Comparison of ENCODE assay signal across 13 cellular contexts in genomic region chr1:93695411-93696005, GRCh38. TPM values are rescaled to one million over a fixed set of nuclear protein-coding genes. Genes with fewer than 3 reads are reported as not detected.
DNase-seq lines count a peak whose midpoint lies in the region; ATAC-seq, FAIRE-seq and TF ChIP-seq lines count a peak whose summit lies in the region.
"Had no signal": no experiment of that assay in that cellular context is flagged by ENCODE, and none has a peak within 500 bp of the region (broad histone marks: within the 10 kb centered on the region; RNA-seq: fewer than 3 reads in every experiment).

No MANE protein-coding gene starts in this region.

- H3K27ac Mint-ChIP-seq in neural progenitor cell, result no peak overlapping the region

- H3K36me3 ChIP-seq in bronchial epithelial cell (ENCODE audit: control insufficient read depth, insufficient read depth, low read length) (no peaks in the 10 kb centered on the region), neural progenitor cell (no peaks in the 10 kb centered on the region)

- H3K79me2 ChIP-seq in neural progenitor cell (ENCODE audit: low read depth), result no peaks in the 10 kb centered on the region

- POLR2A ChIA-PET in GM10248 (lab: Yijun Ruan, JAX), result no interaction called here

- DNase-seq in GM10248 (ENCODE audit: extremely low spot score) (peak; percentile 43), bronchial epithelial cell (ENCODE audit: low read depth) (no peak), NCI-H146 treated with DMSO at 0.1 percent for 48 hours (lab: John Stamatoyannopoulos, UW; ENCODE audit: unreplicated experiment) (no peak), neural progenitor cell (ENCODE audit: low spot score) (no peak), NCI-H526 (lab: John Stamatoyannopoulos, UW) (no peak), DMS53 treated with DMSO at 0.1 percent for 48 hours (lab: John Stamatoyannopoulos, UW; ENCODE audit: unreplicated experiment) (no peak)
- DNase-seq: central memory CD4-positive, alpha-beta T cell; psoas muscle; T-helper 9 cell had no signal

- no peak overlapping the region for H3K4me2 ChIP-seq in neural progenitor cell

- peaks cover 9% of the 10 kb centered on the region for H3K27me3 Mint-ChIP-seq in neural progenitor cell (ENCODE audit: insufficient read depth, low read depth)

- peaks cover 34% of the 10 kb centered on the region for H3K4me1 Mint-ChIP-seq in neural progenitor cell

- no peak overlapping the region for H2AFZ ChIP-seq in neural progenitor cell (replicated peaks)

- H3K4me3 ChIP-seq in bronchial epithelial cell (ENCODE audit: low read depth, low read length), result no peak overlapping the region
- H3K4me3 ChIP-seq in neural progenitor cell, result no peak overlapping the region
- H3K4me3 ChIP-seq: K562, psoas muscle had no signal

- FAIRE-seq in bronchial epithelial cell (lab: Jason Lieb, UNC), result peak; percentile 23
- FAIRE-seq: K562 had no signal

- peaks cover 11% of the 10 kb centered on the region for H3K4me1 ChIP-seq in neural progenitor cell
- H3K4me1 ChIP-seq: psoas muscle had no signal

- no peak for TF ChIP-seq CTCF in GM10248 (IDR thresholded peaks at IDR 0.05; ENCODE audit: control extremely low read depth, extremely low read depth, low read depth, missing control alignments)
- no peak for TF ChIP-seq CTCF in bronchial epithelial cell (IDR thresholded peaks at IDR 0.05; ENCODE audit: insufficient read depth, low read length, severe bottlenecking)
- TF ChIP-seq CTCF in neural progenitor cell (IDR thresholded peaks at IDR 0.05), result no peak

- no peaks in the 10 kb centered on the region for H4K20me1 ChIP-seq in neural progenitor cell (ENCODE audit: low read depth)

- no peak overlapping the region for H3K9ac ChIP-seq in neural progenitor cell

- no peaks in the 10 kb centered on the region for H3K27me3 ChIP-seq in bronchial epithelial cell (ENCODE audit: control insufficient read depth, insufficient read depth, low read length)
- H3K27me3 ChIP-seq in neural progenitor cell, result no peaks in the 10 kb centered on the region

- no peaks in the 10 kb centered on the region for H3K36me3 Mint-ChIP-seq in neural progenitor cell

- H3K4me3 Mint-ChIP-seq in neural progenitor cell, result no peak overlapping the region

- H3K9me3 Mint-ChIP-seq in neural progenitor cell, result no peaks in the 10 kb centered on the region

- peaks cover 4% of the 10 kb centered on the region for H3F3A ChIP-seq in neural progenitor cell (ENCODE audit: low read depth)

- H3K27ac ChIP-seq in neural progenitor cell, result no peak overlapping the region
- H3K27ac ChIP-seq: psoas muscle had no signal

- ATAC-seq in GM21515 (IDR thresholded peaks at IDR 0.05; ENCODE audit: unreplicated experiment) (peak; percentile 29), HG03521 (IDR thresholded peaks at IDR 0.05; ENCODE audit: unreplicated experiment) (peak; percentile 36)
- ATAC-seq: K562, left lobe of liver, psoas muscle had no signal

- H3K9me3 ChIP-seq in neural progenitor cell (ENCODE audit: low read depth), result no peaks in the 10 kb centered on the region
- H3K9me3 ChIP-seq: psoas muscle had no signal

- CTCF ChIA-PET in GM10248 (lab: Yijun Ruan, JAX), result interaction anchor here (0.9 to 2.3 kb wide), 6 partner anchors 9 to 76 kb away, joined by 3 to 12 read pairs (median 4); partner anchors contain the start of gene BCAR3

RNA-seq across cellular contexts. Expression of gene BCAR3, which starts 13.9 kb away (rescaled TPM):
- 26.2 and 69.5 TPM in 2 replicates for total RNA-seq in bronchial epithelial cell
- 11.7 and 12.4 TPM in 2 replicates for total RNA-seq in neural progenitor cell (ENCODE audit: low replicate concordance)
